Comparison of ENCODE assay signal across 10 cellular contexts in the genomic region with DNA sequence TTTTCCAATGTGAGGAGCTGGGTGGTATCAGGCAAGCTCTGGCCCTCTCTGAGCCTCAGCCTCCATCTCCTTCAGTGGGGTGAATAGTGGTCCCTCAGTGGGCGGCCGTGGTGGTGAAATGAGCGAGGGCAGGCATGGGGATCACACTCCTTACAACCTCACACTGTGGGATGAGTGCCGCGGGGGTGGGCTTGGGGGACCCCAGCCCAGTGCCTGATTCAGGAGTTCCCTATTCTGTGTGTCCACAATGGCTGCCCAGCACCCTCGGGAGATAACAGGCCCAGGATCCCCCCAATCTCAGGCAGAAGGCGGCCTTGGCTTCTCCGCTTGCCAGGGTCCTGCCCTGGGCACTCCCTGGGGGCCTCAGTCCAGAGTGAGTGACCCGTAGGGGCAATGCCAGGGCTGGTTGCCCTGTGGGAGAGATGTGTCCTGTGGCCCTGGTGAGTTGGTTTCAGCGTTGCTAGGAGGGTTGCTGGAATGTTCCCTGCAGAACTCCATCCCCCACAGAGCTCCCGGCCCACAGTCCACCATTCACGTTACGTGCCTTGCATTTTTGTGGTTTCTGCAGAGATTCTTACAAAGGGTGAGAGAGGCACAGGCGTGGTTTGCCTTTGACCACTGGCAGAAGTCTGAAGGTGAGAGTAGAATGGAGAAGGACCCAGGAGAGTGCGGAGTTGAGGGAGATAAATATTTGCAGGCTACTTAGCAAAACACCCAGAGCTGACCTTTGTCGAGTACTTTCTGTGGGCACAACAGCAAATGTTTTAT. TPM values are rescaled to one million over a fixed set of nuclear protein-coding genes. Genes with fewer than 3 reads are reported as not detected.
DNase-seq lines count a peak whose midpoint lies in the region; ATAC-seq and TF ChIP-seq lines count a peak whose summit lies in the region.
"Had no signal": no experiment of that assay in that cellular context is flagged by ENCODE, and none has a peak within 500 bp of the region (broad histone marks: within the 10 kb centered on the region; RNA-seq: fewer than 3 reads in every experiment).

No MANE protein-coding gene starts in this region.

- DNase-seq in HFFc6 (peak; percentile 97), ascending aorta (ENCODE audit: low spot score in 2 of 2) (no peak), islet precursor cell (peak; percentile 95), thoracic aorta (ENCODE audit: low spot score) (no peak), gastrocnemius medialis (no peak), NCI-H2196 (lab: John Stamatoyannopoulos, UW; ENCODE audit: unreplicated experiment) (no peak), cerebellum (ENCODE audit: low spot score) (no peak)
- no peak for DNase-seq in activated CD4-positive, alpha-beta T cell treated with anti-CD3 and anti-CD28 coated beads for 1 hour
- DNase-seq: activated naive CD8-positive, alpha-beta T cell treated with anti-CD3 and anti-CD28 coated beads, Interleukin-2, amount 10 ng/mL, durations not matched to agents 7 days and 5 days had no signal

- no peaks in the 10 kb centered on the region for H3K27me3 ChIP-seq in ascending aorta
- no peaks in the 10 kb centered on the region for H3K27me3 ChIP-seq in thoracic aorta (replicated peaks; ENCODE audit: insufficient read depth)
- no peaks in the 10 kb centered on the region for H3K27me3 ChIP-seq in gastrocnemius medialis

- H3K36me3 Mint-ChIP-seq in HFFc6 (ENCODE audit: low read depth): peaks cover 5% of the 10 kb centered on the region
- H3K36me3 Mint-ChIP-seq: activated naive CD8-positive, alpha-beta T cell treated with anti-CD3 and anti-CD28 coated beads, Interleukin-2, amount 10 ng/mL, durations not matched to agents 7 days and 5 days had no signal

- intact Hi-C loops in ascending aorta (cut with DNase I): loop anchor here (10.0 kb wide), 1 partner anchor 432 kb away; no protein-coding TSS in a partner anchor
- intact Hi-C loops in gastrocnemius medialis (cut with DNase I; ENCODE audit: low total_unique reads): no loop called here

- peaks cover 9 to 32% of the 10 kb centered on the region in 2 donors for H3K4me1 ChIP-seq in ascending aorta
- peaks cover 9 to 27% of the 10 kb centered on the region in 2 donors for H3K4me1 ChIP-seq in thoracic aorta (ENCODE audit: control insufficient read depth in 1 of 2, low read depth in 2 of 2)
- peaks cover 7 to 18% of the 10 kb centered on the region in 2 donors for H3K4me1 ChIP-seq in gastrocnemius medialis

- no peaks in the 10 kb centered on the region for H3K9me3 Mint-ChIP-seq in HFFc6
- H3K9me3 Mint-ChIP-seq: activated naive CD8-positive, alpha-beta T cell treated with anti-CD3 and anti-CD28 coated beads, Interleukin-2, amount 10 ng/mL, durations not matched to agents 7 days and 5 days; T-helper 1 cell treated with Interleukin-12 subunit alpha and Interleukin-12 subunit beta and Interleukin-4 antibody, amounts not matched to agents 30 μg/mL and 1 μg/mL, for 36 hours had no signal

- ATAC-seq in thoracic aorta (ENCODE audit: insufficient number of reproducible peaks, low FRiP score, low read depth): no peak
- no peak for ATAC-seq in gastrocnemius medialis

- H3K27ac Mint-ChIP-seq in HFFc6: peak overlapping the region; percentile 97
- H3K27ac Mint-ChIP-seq: activated naive CD8-positive, alpha-beta T cell treated with anti-CD3 and anti-CD28 coated beads, Interleukin-2, amount 10 ng/mL, durations not matched to agents 7 days and 5 days; T-helper 1 cell treated with Interleukin-12 subunit alpha and Interleukin-12 subunit beta and Interleukin-4 antibody, amounts not matched to agents 30 μg/mL and 1 μg/mL, for 36 hours had no signal

- peak overlapping the region; percentile 78 for H3K4me3 Mint-ChIP-seq in HFFc6
- H3K4me3 Mint-ChIP-seq: activated naive CD8-positive, alpha-beta T cell treated with anti-CD3 and anti-CD28 coated beads, Interleukin-2, amount 10 ng/mL, durations not matched to agents 7 days and 5 days; T-helper 1 cell treated with Interleukin-12 subunit alpha and Interleukin-12 subunit beta and Interleukin-4 antibody, amounts not matched to agents 30 μg/mL and 1 μg/mL, for 36 hours had no signal

- peaks cover 10% of the 10 kb centered on the region for H3K27me3 Mint-ChIP-seq in HFFc6 (ENCODE audit: insufficient read depth)

- H3K9me3 ChIP-seq in ascending aorta (no peaks in the 10 kb centered on the region), thoracic aorta (no peaks in the 10 kb centered on the region), gastrocnemius medialis (no peaks in the 10 kb centered on the region)

- H3K36me3 ChIP-seq in ascending aorta: no peaks in the 10 kb centered on the region
- H3K36me3 ChIP-seq in thoracic aorta: no peaks in the 10 kb centered on the region
- no peaks in the 10 kb centered on the region for H3K36me3 ChIP-seq in gastrocnemius medialis

- H3K4me1 Mint-ChIP-seq in HFFc6 (ENCODE audit: low read depth): peaks cover 74% of the 10 kb centered on the region

- H3K27ac ChIP-seq in ascending aorta: peak overlapping the region; percentile 64 to 82
- H3K27ac ChIP-seq in thoracic aorta: peak overlapping the region; percentile 11 to 12
- H3K27ac ChIP-seq in gastrocnemius medialis: no peak overlapping the region

- no peak for TF ChIP-seq POLR2A in gastrocnemius medialis (IDR thresholded peaks at IDR 0.05)

- in situ Hi-C loops in gastrocnemius medialis (cut with MboI; ENCODE audit: low sequenced_read_pairs in 4 of 4): no loop called here

- H3K4me3 ChIP-seq in ascending aorta: no peak overlapping the region
- no peak overlapping the region for H3K4me3 ChIP-seq in thoracic aorta
- H3K4me3 ChIP-seq in gastrocnemius medialis: no peak overlapping the region

- TF ChIP-seq CTCF in HFFc6 (IDR thresholded peaks at IDR 0.05) (no peak), ascending aorta (IDR thresholded peaks at IDR 0.05) (no peak), thoracic aorta (IDR thresholded peaks at IDR 0.05) (no peak), gastrocnemius medialis (IDR thresholded peaks at IDR 0.05 in 4 of 5, conservative IDR thresholded peaks at IDR 0.05 in 1 of 5) (no peak)

RNA-seq across cellular contexts. Expression of a gene that starts 2.9 kb away (rescaled TPM):
- total RNA-seq in HFFc6 (2021; fragmentation: NEBNext Ultra II Directional; extraction: Animal tissue kit (Norgen Biotek cat#: 25700)): 10 to 100 TPM; 29.5 to 47.4 (median 43.4) TPM
- 42.8 TPM for total RNA-seq in ascending aorta
- 10 to 100 TPM; 17.6 to 24.2 TPM for total RNA-seq in thoracic aorta
- 1 to 10 TPM; 2.2 to 5.1 (median 3.6) TPM for total RNA-seq in gastrocnemius medialis
- total RNA-seq in cerebellum: 0.82 TPM

RNA-seq across cellular contexts. Expression of a gene that starts 9.1 kb away (rescaled TPM):
- total RNA-seq in HFFc6 (2021; fragmentation: NEBNext Ultra II Directional; extraction: Animal tissue kit (Norgen Biotek cat#: 25700)): 10 to 100 TPM; 17.2 to 23.0 (median 19.9) TPM
- total RNA-seq in ascending aorta: 74.7 TPM
- total RNA-seq in thoracic aorta: 10 to 100 TPM; 39.6 to 72.4 TPM
- total RNA-seq in gastrocnemius medialis: 1 to 10 TPM; 5.4 to 8.8 (median 6.4) TPM
- total RNA-seq in cerebellum: 4.3 TPM

RNA-seq across cellular contexts. Expression of a gene that starts 17.5 kb away (rescaled TPM):
- 100 to 1,000 TPM; 221 to 236 (median 223) TPM for total RNA-seq in HFFc6 (2021; fragmentation: NEBNext Ultra II Directional; extraction: Animal tissue kit (Norgen Biotek cat#: 25700))
- total RNA-seq in ascending aorta: 316 TPM
- total RNA-seq in thoracic aorta: 10 to 100 TPM; 85.8 to 96.5 TPM
- 100 to 1,000 TPM; 242 to 432 (median 307) TPM for total RNA-seq in gastrocnemius medialis
- total RNA-seq in cerebellum: 53.9 TPM

RNA-seq across cellular contexts. Expression of a gene that starts 25.8 kb away (rescaled TPM):
- total RNA-seq in HFFc6 (2021; fragmentation: NEBNext Ultra II Directional; extraction: Animal tissue kit (Norgen Biotek cat#: 25700)): 100 to 1,000 TPM; 113 to 150 (median 131) TPM
- total RNA-seq in ascending aorta: 385 TPM
- total RNA-seq in thoracic aorta: 100 to 1,000 TPM; 167 to 281 TPM
- 10 to 100 TPM; 13.4 to 24.5 (median 14.1) TPM for total RNA-seq in gastrocnemius medialis
- 5.5 TPM for total RNA-seq in cerebellum

Comparison
In these comparisons a context has a peak if more than half of its experiments do, and no peak if none do; other contexts are left out.
1. DNase-seq: peak in HFFc6 (single experiment) and islet precursor cell (single experiment); none in ascending aorta (0 of 2), thoracic aorta (single experiment), activated CD4-positive, alpha-beta T cell treated with anti-CD3 and anti-CD28 coated beads for 1 hour (single experiment), gastrocnemius medialis (0 of 2), NCI-H2196 (single experiment) and cerebellum (single experiment).
2. H3K27ac ChIP-seq: peak in ascending aorta (2 of 2) and thoracic aorta (2 of 2); none in gastrocnemius medialis (0 of 4).